ENCODE assay signal across 21 cellular contexts in genomic region chr19:4705413-4706131, GRCh38. TPM values are rescaled to one million over a fixed set of nuclear protein-coding genes. Genes with fewer than 3 reads are reported as not detected.
A peak's percentile ranks its signal among the peaks of the same experiment; 100 is the strongest.
DNase-seq lines count a peak whose midpoint lies in the region; ATAC-seq and TF ChIP-seq lines count a peak whose summit lies in the region.
"Had no signal": no experiment of that assay in that cellular context is flagged by ENCODE, and none has a peak within 500 bp of the region (broad histone marks: within the 10 kb centered on the region; RNA-seq: fewer than 3 reads in every experiment).

No MANE protein-coding gene starts in this region.

- H3K36me3 ChIP-seq in ACC112 (ENCODE audit: insufficient read depth, low read length) (peaks cover 2% of the 10 kb centered on the region; the same call in 1 of the 2 replicates), RWPE2 (ENCODE audit: low read depth) (peaks cover 94% of the 10 kb centered on the region), hepatocyte (replicated peaks; ENCODE audit: insufficient read depth, low read depth) (no peaks in the 10 kb centered on the region), ovary (no peaks in the 10 kb centered on the region)

- peaks cover 29% of the 10 kb centered on the region for H3K4me1 ChIP-seq in ACC112 (ENCODE audit: control insufficient read depth, insufficient read depth, low read length, unreplicated experiment)
- H3K4me1 ChIP-seq in RWPE2 (ENCODE audit: insufficient read depth, poor library complexity, severe bottlenecking) = peaks cover 9% of the 10 kb centered on the region
- H3K4me1 ChIP-seq in hepatocyte (ENCODE audit: insufficient read depth) = peaks cover 13% of the 10 kb centered on the region
- H3K4me1 ChIP-seq in ovary (ENCODE audit: insufficient read depth) = peaks cover 11% of the 10 kb centered on the region
- H3K4me1 ChIP-seq: prostate gland, SJCRH30 had no signal

- no peaks in the 10 kb centered on the region for H3K9me3 ChIP-seq in RWPE2 (ENCODE audit: severe bottlenecking)
- no peaks in the 10 kb centered on the region for H3K9me3 ChIP-seq in hepatocyte (ENCODE audit: low read depth)
- H3K9me3 ChIP-seq in ovary = no peaks in the 10 kb centered on the region
- H3K9me3 ChIP-seq: prostate gland, SJCRH30 had no signal

- no peaks in the 10 kb centered on the region for H4K20me1 ChIP-seq in hepatocyte (ENCODE audit: insufficient read depth, poor library complexity, severe bottlenecking)

- H3K27me3 Mint-ChIP-seq in immature natural killer cell (ENCODE audit: low read depth in 3 of 3) = peaks cover 0 to 7% (median 7%) of the 10 kb centered on the region in 3 donors
- H3K27me3 Mint-ChIP-seq: CD8-positive, alpha-beta memory T cell; IgD-negative memory B cell; naive B cell; stimulated activated naive CD8-positive, alpha-beta T cell treated with anti-CD3 and anti-CD28 coated beads, Interleukin-15, Interleukin-2, amounts not matched to agents 100 ng/mL and 50 ng/mL, for 24 hours had no signal

- intact Hi-C loops in ovary (cut with DNase I) = no loop called here

- no peaks in the 10 kb centered on the region for H3K9me3 Mint-ChIP-seq in immature natural killer cell
- H3K9me3 Mint-ChIP-seq: activated T-helper 2 cell treated with anti-CD3 and anti-CD28 coated beads, Interferon-gamma antibody, Interleukin-2, Interleukin-4, amounts not matched to agents 10 μg/mL and 5 μg/mL and 100 μg/mL, durations not matched to agents 14 hours and 24 hours and 36 hours; CD8-positive, alpha-beta memory T cell; IgD-negative memory B cell; naive B cell; stimulated activated naive CD8-positive, alpha-beta T cell treated with anti-CD3 and anti-CD28 coated beads, Interleukin-15, Interleukin-2, amounts not matched to agents 100 ng/mL and 50 ng/mL, for 24 hours had no signal

- H3K36me3 Mint-ChIP-seq in immature natural killer cell = peaks cover 0 to 18% (median 8%) of the 10 kb centered on the region in 3 donors
- H3K36me3 Mint-ChIP-seq: IgD-negative memory B cell had no signal

- no peaks in the 10 kb centered on the region for H3K79me2 ChIP-seq in ACC112 (ENCODE audit: control insufficient read depth, insufficient read depth, low read length, unreplicated experiment)
- no peaks in the 10 kb centered on the region for H3K79me2 ChIP-seq in hepatocyte

- peak overlapping the region in 3 of 6 donors; percentile 16 to 46 (median 28) for H3K27ac Mint-ChIP-seq in immature natural killer cell
- H3K27ac Mint-ChIP-seq: activated T-helper 2 cell treated with anti-CD3 and anti-CD28 coated beads, Interferon-gamma antibody, Interleukin-2, Interleukin-4, amounts not matched to agents 10 μg/mL and 5 μg/mL and 100 μg/mL, durations not matched to agents 14 hours and 24 hours and 36 hours; CD8-positive, alpha-beta memory T cell; IgD-negative memory B cell; stimulated activated naive CD8-positive, alpha-beta T cell treated with anti-CD3 and anti-CD28 coated beads, Interleukin-15, Interleukin-2, amounts not matched to agents 100 ng/mL and 50 ng/mL, for 24 hours had no signal

- H3K4me3 Mint-ChIP-seq in immature natural killer cell = no peak overlapping the region
- H3K4me3 Mint-ChIP-seq: CD8-positive, alpha-beta memory T cell; IgD-negative memory B cell; naive B cell; stimulated activated naive CD8-positive, alpha-beta T cell treated with anti-CD3 and anti-CD28 coated beads, Interleukin-15, Interleukin-2, amounts not matched to agents 100 ng/mL and 50 ng/mL, for 24 hours had no signal

- no peaks in the 10 kb centered on the region for H3K9me2 ChIP-seq in hepatocyte (replicated peaks; ENCODE audit: insufficient read depth)

- DNase-seq in RWPE2 (ENCODE audit: low spot score) (no peak), hepatocyte (ENCODE audit: low spot score) (no peak), ovary (peak in 3 of 5 donors; percentile 42 to 70 (median 67)), immature natural killer cell (no peak), dedifferentiated amniotic fluid mesenchymal stem cell (ENCODE audit: extremely low spot score) (no peak)
- DNase-seq: caudate nucleus; CD8-positive, alpha-beta memory T cell; effector memory CD4-positive, alpha-beta T cell; left cardiac atrium; naive B cell; NCI-H2081; NCI-H524; SJCRH30 had no signal

- H3K4me3 ChIP-seq in ACC112 (ENCODE audit: low read depth, low read length) (no peak overlapping the region), RWPE2 (ENCODE audit: severe bottlenecking) (no peak overlapping the region), hepatocyte (no peak overlapping the region), ovary (no peak overlapping the region)
- H3K4me3 ChIP-seq: prostate gland, SJCRH30 had no signal

- peaks cover 26 to 35% of the 10 kb centered on the region in 2 donors for H3K4me1 Mint-ChIP-seq in immature natural killer cell

- 83% methylated on average over 19 of the region's 19 CpGs for WGBS in hepatocyte (ENCODE audit: low lambda C conversion rate, missing lambda C conversion rate)
- 25 to 52% (median 32%) methylated on average over 19 of the region's 19 CpGs for WGBS in ovary, 3 donors

- no peak overlapping the region for H2AFZ ChIP-seq in ACC112 (ENCODE audit: low read length, unreplicated experiment)
- no peak overlapping the region for H2AFZ ChIP-seq in hepatocyte

- no peak for TF ChIP-seq POLR2A in ovary (IDR thresholded peaks at IDR 0.05)

- no peak for TF ChIP-seq CTCF in RWPE2 (IDR thresholded peaks at IDR 0.05; ENCODE audit: poor library complexity, severe bottlenecking)
- no peak for TF ChIP-seq CTCF in hepatocyte (IDR thresholded peaks at IDR 0.05; ENCODE audit: poor library complexity)
- no peak for TF ChIP-seq CTCF in ovary (IDR thresholded peaks at IDR 0.05)

- no peak for TF ChIP-seq EP300 in ovary (IDR thresholded peaks at IDR 0.05)

- H3K4me2 ChIP-seq in hepatocyte = peak overlapping the region; percentile 60

- ATAC-seq in RWPE2 (ENCODE audit: low read depth) (no peak), GM18502 (IDR thresholded peaks at IDR 0.05; ENCODE audit: poor library complexity, unreplicated experiment) (no peak), HG02840 (IDR thresholded peaks at IDR 0.05; ENCODE audit: low FRiP score, unreplicated experiment) (no peak)
- ATAC-seq: activated CD4-positive, CD25-positive, alpha-beta regulatory T cell treated with anti-CD3 and anti-CD28 coated beads, Interleukin-2, amount 50 U/mL, for 24 hours had no signal

- no peaks in the 10 kb centered on the region for H3K27me3 ChIP-seq in ACC112 (ENCODE audit: insufficient read depth, low read length)
- no peaks in the 10 kb centered on the region for H3K27me3 ChIP-seq in RWPE2 (ENCODE audit: insufficient read depth, poor library complexity, severe bottlenecking)
- no peaks in the 10 kb centered on the region for H3K27me3 ChIP-seq in hepatocyte
- H3K27me3 ChIP-seq in ovary = no peaks in the 10 kb centered on the region
- H3K27me3 ChIP-seq: SJCRH30 had no signal

- peak overlapping the region; percentile 19; the same call in 1 of the 2 replicates for H3K27ac ChIP-seq in ACC112 (ENCODE audit: low read depth, low read length)
- peak overlapping the region; percentile 99 for H3K27ac ChIP-seq in RWPE2 (ENCODE audit: poor library complexity, severe bottlenecking)
- peak overlapping the region; percentile 36 for H3K27ac ChIP-seq in hepatocyte
- H3K27ac ChIP-seq in ovary = peak overlapping the region in 1 of 2 donors; percentile 51
- H3K27ac ChIP-seq: prostate gland, SJCRH30 had no signal

RNA-seq across cellular contexts. Expression of gene DPP9, which starts 18.1 kb away (rescaled TPM):
- total RNA-seq in hepatocyte = 17.6 and 27.6 TPM in 2 replicates
- 32.6 and 32.7 TPM in 2 replicates for polyA plus RNA-seq in hepatocyte
- 10 to 100 TPM; 26.9 to 69.5 (median 44.3) TPM for total RNA-seq in ovary
- 10 to 100 TPM; 14.4 to 29.3 TPM for polyA plus RNA-seq in ovary
- polyA plus RNA-seq in immature natural killer cell = 10 to 100 TPM; 17.8 to 81.6 (median 25.0) TPM

RNA-seq across cellular contexts. Expression of gene MYDGF, which starts 35.4 kb away (rescaled TPM):
- total RNA-seq in hepatocyte = 125 and 158 TPM in 2 replicates
- 365 and 405 TPM in 2 replicates for polyA plus RNA-seq in hepatocyte
- 10 to 100 TPM; 28.6 to 76.1 (median 59.4) TPM for total RNA-seq in ovary
- 10 to 100 TPM; 44.5 to 85.4 TPM for polyA plus RNA-seq in ovary
- polyA plus RNA-seq in immature natural killer cell = 100 to 1,000 TPM; 207 to 245 (median 233) TPM

Comparison
In these comparisons a context has a peak if more than half of its experiments do, and no peak if none do; other contexts are left out.
1. DNase-seq: peak in ovary (3 of 5); none in RWPE2 (single experiment), hepatocyte (single experiment), immature natural killer cell (0 of 3) and dedifferentiated amniotic fluid mesenchymal stem cell (single experiment).